In the genomic region with DNA sequence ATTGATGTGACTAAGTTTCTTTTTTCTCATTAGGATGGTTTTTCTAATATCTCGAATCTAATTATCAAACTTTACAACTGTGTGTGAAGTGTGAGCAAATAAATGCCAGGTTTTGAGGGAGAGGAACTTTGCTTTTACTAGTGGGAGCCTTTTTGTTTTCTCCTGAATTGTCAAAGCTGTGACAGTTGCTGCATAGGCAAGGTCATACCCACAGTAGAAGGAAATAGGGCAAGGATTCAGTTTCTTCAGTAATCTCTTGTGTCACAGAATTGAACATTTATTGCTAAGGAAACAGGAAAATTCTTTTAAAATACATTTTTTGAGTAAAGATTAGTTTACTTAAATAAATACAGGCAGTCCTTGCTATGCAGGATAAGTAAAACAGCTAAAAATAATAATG, we compare ENCODE assay signal across 16 cellular contexts. TPM values are rescaled to one million over a fixed set of nuclear protein-coding genes. Genes with fewer than 3 reads are reported as not detected.
A peak's percentile ranks its signal among the peaks of the same experiment; 100 is the strongest.
DNase-seq lines count a peak whose midpoint lies in the region; ATAC-seq lines count a peak whose summit lies in the region.
"Had no signal": no experiment of that assay in that cellular context is flagged by ENCODE, and none has a peak within 500 bp of the region (broad histone marks: within the 10 kb centered on the region; RNA-seq: fewer than 3 reads in every experiment).

No MANE protein-coding gene starts in this region.

- no peak overlapping the region for H3K4ac ChIP-seq in mesenchymal stem cell (ENCODE audit: low read depth in 1 of 2, low read length in 2 of 2)

- peaks cover 18% of the 10 kb centered on the region for H3K36me3 Mint-ChIP-seq in activated naive CD8-positive, alpha-beta T cell treated with anti-CD3 and anti-CD28 coated beads for 36 hours
- H3K36me3 Mint-ChIP-seq in activated naive CD8-positive, alpha-beta T cell treated with anti-CD3 and anti-CD28 coated beads, Interleukin-2, amount 50 U/mL, for 24 hours (ENCODE audit: low read depth) = peaks cover 20% of the 10 kb centered on the region

- H3K14ac ChIP-seq in mesenchymal stem cell (ENCODE audit: low read length in 2 of 2) = no peak overlapping the region

- H2AK5ac ChIP-seq in mesenchymal stem cell (ENCODE audit: low read length, severe bottlenecking) = no peak overlapping the region

- no peak overlapping the region for H2BK5ac ChIP-seq in mesenchymal stem cell (ENCODE audit: low read depth, low read length, poor library complexity, severe bottlenecking)

- H3K27ac ChIP-seq in mesenchymal stem cell (ENCODE audit: low read length, poor library complexity, severe bottlenecking) = no peak overlapping the region
- H3K27ac ChIP-seq: A549, C4-2B had no signal

- DNase-seq in activated naive CD8-positive, alpha-beta T cell treated with anti-CD3 and anti-CD28 coated beads for 36 hours = no peak
- DNase-seq in activated naive CD8-positive, alpha-beta T cell treated with anti-CD3 and anti-CD28 coated beads, Interleukin-2, amount 50 U/mL, for 24 hours = no peak
- DNase-seq in adipocyte (ENCODE audit: low read depth) = peak; percentile 7
- no peak for DNase-seq in mesenchymal stem cell
- no peak for DNase-seq in stimulated activated CD4-positive, alpha-beta T cell treated with anti-CD3 and anti-CD28 coated beads, Interleukin-15, amount 100 ng/mL, for 24 hours
- no peak for DNase-seq in activated CD8-positive, alpha-beta memory T cell treated with anti-CD3 and anti-CD28 coated beads, Interleukin-2, amount 50 U/mL, for 4 hours
- no peak for DNase-seq in MG63
- DNase-seq: Caco-2, H7, NCI-H1105, NCI-H1694 treated with DMSO at 0.1 percent for 48 hours, NCI-H446 had no signal

- no peak overlapping the region for H3K18ac ChIP-seq in mesenchymal stem cell (ENCODE audit: low read depth in 1 of 2, low read length in 2 of 2)

- H3K27me3 ChIP-seq in adipocyte (replicated peaks; ENCODE audit: control insufficient read depth, insufficient read depth, low read length) (no peaks in the 10 kb centered on the region), mesenchymal stem cell (ENCODE audit: control insufficient read depth in 1 of 2, insufficient read depth in 1 of 2, low read length in 2 of 2) (no peaks in the 10 kb centered on the region), MG63 (no peaks in the 10 kb centered on the region)

- H3K9me3 ChIP-seq in adipocyte (ENCODE audit: control insufficient read depth, low read length) (no peaks in the 10 kb centered on the region), mesenchymal stem cell (ENCODE audit: control insufficient read depth, low read length) (no peaks in the 10 kb centered on the region), MG63 (0 out of 2 replicates have a peak, but pooled peaks cover 2% of the 10 kb centered on the region)
- H3K9me3 ChIP-seq: A549, Caco-2 had no signal

- no peaks in the 10 kb centered on the region for H3K9me3 Mint-ChIP-seq in activated naive CD8-positive, alpha-beta T cell treated with anti-CD3 and anti-CD28 coated beads for 36 hours
- no peaks in the 10 kb centered on the region for H3K9me3 Mint-ChIP-seq in activated naive CD8-positive, alpha-beta T cell treated with anti-CD3 and anti-CD28 coated beads, Interleukin-2, amount 50 U/mL, for 24 hours

- H3K79me1 ChIP-seq in mesenchymal stem cell (replicated peaks; ENCODE audit: low read length, poor library complexity, severe bottlenecking) = peaks cover 6% of the 10 kb centered on the region

- peaks cover 4% of the 10 kb centered on the region for H3K36me3 ChIP-seq in adipocyte (ENCODE audit: control insufficient read depth, insufficient read depth, low read length, severe bottlenecking)
- peaks cover 4 to 19% of the 10 kb centered on the region in 2 experiments for H3K36me3 ChIP-seq in mesenchymal stem cell (ENCODE audit: control insufficient read depth in 1 of 2, insufficient read depth in 2 of 2, low read depth in 1 of 2, low read length in 2 of 2)
- peaks cover 45% of the 10 kb centered on the region for H3K36me3 ChIP-seq in MG63

- no peak overlapping the region for H3K4me3 Mint-ChIP-seq in activated naive CD8-positive, alpha-beta T cell treated with anti-CD3 and anti-CD28 coated beads for 36 hours
- no peak overlapping the region for H3K4me3 Mint-ChIP-seq in activated naive CD8-positive, alpha-beta T cell treated with anti-CD3 and anti-CD28 coated beads, Interleukin-2, amount 50 U/mL, for 24 hours

- no peak overlapping the region for H4K8ac ChIP-seq in mesenchymal stem cell (ENCODE audit: low read length)

- H3K4me1 ChIP-seq in adipocyte (ENCODE audit: control insufficient read depth, insufficient read depth, low read length) = peaks cover 20% of the 10 kb centered on the region
- peaks cover 2% of the 10 kb centered on the region for H3K4me1 ChIP-seq in mesenchymal stem cell (ENCODE audit: control insufficient read depth, insufficient read depth, low read depth, low read length)
- H3K4me1 ChIP-seq: Caco-2 had no signal

- no peak overlapping the region for H2BK12ac ChIP-seq in mesenchymal stem cell (ENCODE audit: low read length in 2 of 2)

- H2BK120ac ChIP-seq in mesenchymal stem cell (ENCODE audit: low read depth, low read length) = no peak overlapping the region

- no peak overlapping the region for H2AFZ ChIP-seq in mesenchymal stem cell (ENCODE audit: low read depth, low read length)

- H3K23ac ChIP-seq in mesenchymal stem cell (ENCODE audit: low read length in 2 of 2) = no peak overlapping the region

- peaks cover 39% of the 10 kb centered on the region for H3K4me1 Mint-ChIP-seq in activated naive CD8-positive, alpha-beta T cell treated with anti-CD3 and anti-CD28 coated beads for 36 hours
- H3K4me1 Mint-ChIP-seq in activated naive CD8-positive, alpha-beta T cell treated with anti-CD3 and anti-CD28 coated beads, Interleukin-2, amount 50 U/mL, for 24 hours = peaks cover 36% of the 10 kb centered on the region

- no peak overlapping the region for H3K4me2 ChIP-seq in mesenchymal stem cell (ENCODE audit: low read length, poor library complexity, severe bottlenecking)
- H3K4me2 ChIP-seq: A549 had no signal

- H3K4me3 ChIP-seq in adipocyte (ENCODE audit: low read length) (no peak overlapping the region), mesenchymal stem cell (ENCODE audit: insufficient read depth in 1 of 2, low read depth in 1 of 2, low read length in 2 of 2) (no peak overlapping the region), MG63 (no peak overlapping the region)
- H3K4me3 ChIP-seq: A549 had no signal

- H3K27me3 Mint-ChIP-seq in activated naive CD8-positive, alpha-beta T cell treated with anti-CD3 and anti-CD28 coated beads for 36 hours = no peaks in the 10 kb centered on the region
- no peaks in the 10 kb centered on the region for H3K27me3 Mint-ChIP-seq in activated naive CD8-positive, alpha-beta T cell treated with anti-CD3 and anti-CD28 coated beads, Interleukin-2, amount 50 U/mL, for 24 hours

- no peak for ATAC-seq in activated naive CD8-positive, alpha-beta T cell treated with anti-CD3 and anti-CD28 coated beads, Interleukin-2, amount 50 U/mL, for 24 hours
- no peak for ATAC-seq in HG03159 (IDR thresholded peaks at IDR 0.05; ENCODE audit: unreplicated experiment)
- ATAC-seq: Right ventricle myocardium inferior had no signal

- H2BK15ac ChIP-seq in mesenchymal stem cell (ENCODE audit: low read depth, poor library complexity, severe bottlenecking) = no peak overlapping the region

- H3K27ac Mint-ChIP-seq in activated naive CD8-positive, alpha-beta T cell treated with anti-CD3 and anti-CD28 coated beads for 36 hours = peak overlapping the region; percentile 38
- H3K27ac Mint-ChIP-seq in activated naive CD8-positive, alpha-beta T cell treated with anti-CD3 and anti-CD28 coated beads, Interleukin-2, amount 50 U/mL, for 24 hours = no peak overlapping the region

- H4K91ac ChIP-seq in mesenchymal stem cell (ENCODE audit: low read length) = no peak overlapping the region

- WGBS in mesenchymal stem cell = no CpG with 5 or more reads among the region's 1 CpG

- peak overlapping the region; percentile 29 for H3K9ac ChIP-seq in adipocyte (ENCODE audit: low read length)
- peak overlapping the region; percentile 59 for H3K9ac ChIP-seq in mesenchymal stem cell (ENCODE audit: low read length)

RNA-seq across cellular contexts. Expression of a gene that starts 19.5 kb away (rescaled TPM):
- 100 to 1,000 TPM; 157 TPM for total RNA-seq in activated naive CD8-positive, alpha-beta T cell treated with anti-CD3 and anti-CD28 coated beads for 36 hours
- polyA plus RNA-seq in mesenchymal stem cell (2013, experiment 1 of 2) = 48.7 TPM
- 51.5 TPM for polyA plus RNA-seq in mesenchymal stem cell (2013, experiment 2 of 2)
- total RNA-seq in MG63 (2014; rRNA removed; shearing (Covaris generic); ENCODE audit: low replicate concordance) = 51.3 and 56.7 TPM in 2 replicates

RNA-seq across cellular contexts. Expression of a gene that starts 35.7 kb away (rescaled TPM):
- 10 to 100 TPM; 16.3 to 17.2 TPM for total RNA-seq in activated naive CD8-positive, alpha-beta T cell treated with anti-CD3 and anti-CD28 coated beads for 36 hours
- 21.6 TPM for polyA plus RNA-seq in mesenchymal stem cell (2013, experiment 1 of 2)
- polyA plus RNA-seq in mesenchymal stem cell (2013, experiment 2 of 2) = 24.3 TPM
- total RNA-seq in MG63 (2014; rRNA removed; shearing (Covaris generic); ENCODE audit: low replicate concordance) = 30.2 and 50.1 TPM in 2 replicates
